Comparison of ENCODE assay signal across 7 cellular contexts in the genomic region with DNA sequence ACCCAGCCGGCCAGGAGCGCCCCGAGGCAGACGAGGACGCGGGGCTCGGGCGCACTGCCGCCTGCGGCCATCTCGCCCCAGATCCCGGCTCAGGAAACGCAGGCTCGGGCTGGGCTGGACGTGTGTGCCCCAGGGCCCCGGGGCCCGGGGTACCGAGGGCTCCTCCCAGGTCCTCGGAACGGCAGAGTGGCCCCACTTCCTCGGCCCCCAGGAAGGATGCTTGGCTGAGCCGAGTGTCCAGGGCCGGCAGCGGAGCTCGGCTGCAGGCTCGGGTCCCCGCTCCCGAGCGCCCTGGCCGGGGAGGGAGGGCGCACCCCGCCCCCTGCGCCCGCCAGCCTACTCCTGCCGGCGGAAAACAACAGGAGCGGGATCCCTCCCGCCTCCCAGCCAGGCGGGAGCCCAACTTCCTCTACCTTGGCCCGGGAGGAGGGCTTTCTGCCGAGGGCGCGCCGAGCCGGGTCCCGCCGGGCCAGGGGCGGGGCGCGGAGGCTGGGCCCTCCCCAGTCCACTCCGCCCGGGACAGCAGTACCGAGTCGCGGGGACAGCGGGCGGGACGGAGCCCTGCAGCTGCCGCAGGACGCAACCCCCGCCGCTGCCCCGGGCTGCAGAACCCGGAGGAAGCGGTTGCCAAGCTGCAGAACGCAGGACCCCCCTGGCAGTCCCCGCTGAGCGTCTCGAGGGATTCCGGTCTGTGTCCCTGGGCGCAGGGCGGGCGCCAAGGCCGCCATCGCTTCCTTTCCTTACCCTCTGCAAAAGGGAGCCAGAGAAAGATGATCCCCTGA. TPM values are rescaled to one million over a fixed set of nuclear protein-coding genes. Genes with fewer than 3 reads are reported as not detected.
DNase-seq lines count a peak whose midpoint lies in the region; ATAC-seq and TF ChIP-seq lines count a peak whose summit lies in the region.

A gene with protein sequence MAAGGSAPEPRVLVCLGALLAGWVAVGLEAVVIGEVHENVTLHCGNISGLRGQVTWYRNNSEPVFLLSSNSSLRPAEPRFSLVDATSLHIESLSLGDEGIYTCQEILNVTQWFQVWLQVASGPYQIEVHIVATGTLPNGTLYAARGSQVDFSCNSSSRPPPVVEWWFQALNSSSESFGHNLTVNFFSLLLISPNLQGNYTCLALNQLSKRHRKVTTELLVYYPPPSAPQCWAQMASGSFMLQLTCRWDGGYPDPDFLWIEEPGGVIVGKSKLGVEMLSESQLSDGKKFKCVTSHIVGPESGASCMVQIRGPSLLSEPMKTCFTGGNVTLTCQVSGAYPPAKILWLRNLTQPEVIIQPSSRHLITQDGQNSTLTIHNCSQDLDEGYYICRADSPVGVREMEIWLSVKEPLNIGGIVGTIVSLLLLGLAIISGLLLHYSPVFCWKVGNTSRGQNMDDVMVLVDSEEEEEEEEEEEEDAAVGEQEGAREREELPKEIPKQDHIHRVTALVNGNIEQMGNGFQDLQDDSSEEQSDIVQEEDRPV (minus strand): TSS at position 411 of the 782 bp plus-strand sequence. CDS start 340 bp downstream, at position 71.

- DNase-seq in HT-29 (ENCODE audit: low spot score) (peak; percentile 85), Panc1 (ENCODE audit: low read depth, low spot score) (no peak), ascending aorta (ENCODE audit: low spot score in 2 of 2) (peak; percentile 9 to 80), heart right ventricle (peak; percentile 71 to 79), osteocyte (ENCODE audit: extremely low spot score, unreplicated experiment) (peak; percentile 85)
- DNase-seq in effector CD4-positive, alpha-beta T cell, result no peak

- H3K36me3 ChIP-seq in ES-I3 (ENCODE audit: insufficient read depth, low read length) (peaks cover 5% of the 10 kb centered on the region; the same call in 1 of the 2 replicates), Panc1 (ENCODE audit: control insufficient read depth, insufficient read depth, low read length) (no peaks in the 10 kb centered on the region), ascending aorta (no peaks in the 10 kb centered on the region), heart right ventricle (no peaks in the 10 kb centered on the region)

- CTCF ChIA-PET in Panc1 (lab: Charles Lee), result no interaction called here

- H3K9ac ChIP-seq in ES-I3 (ENCODE audit: low read depth, low read length), result peak within 1 kb of the TSS; percentile 91

- H3K27ac ChIP-seq in Panc1 (ENCODE audit: low read length) (peak within 1 kb of the TSS; percentile 95), ascending aorta (peak within 1 kb of the TSS; percentile 70 to 74), heart right ventricle (peak within 1 kb of the TSS; percentile 18 to 90 (median 80))

- no peaks in the 10 kb centered on the region for H3K36me3 Mint-ChIP-seq in osteocyte (ENCODE audit: unreplicated experiment)

- ATAC-seq in Panc1 (peak; percentile 97), heart right ventricle (peak; percentile 93 to 97 (median 96))

- H3K27ac Mint-ChIP-seq in osteocyte (ENCODE audit: unreplicated experiment), result peak within 1 kb of the TSS; percentile 90

- peaks cover 14% of the 10 kb centered on the region for H3K4me1 Mint-ChIP-seq in osteocyte (ENCODE audit: unreplicated experiment)

- intact Hi-C loops in Panc1 (cut with micrococcal nuclease; ENCODE audit: unreplicated experiment) (no loop called here), ascending aorta (cut with DNase I) (loop anchor here (2.0 to 5.0 kb wide), 3 partner anchors 34 to 86 kb away; a partner anchor contains a TSS), heart right ventricle (cut with DNase I) (loop anchor here in 7 of 10 donors (5.0 kb wide), 2 partner anchors 36 to 41 kb away; a partner anchor contains a TSS)

- H3K4me3 ChIP-seq in Panc1 (ENCODE audit: low read depth in 2 of 2, low read length in 2 of 2) (peak within 1 kb of the TSS; percentile 69 to 83), ascending aorta (peak within 1 kb of the TSS; percentile 74 to 96), heart right ventricle (peak within 1 kb of the TSS; percentile 62 to 90 (median 83))

- 0% methylated on average over 66 to 75 of the region's 75 CpGs for WGBS in heart right ventricle, 2 donors

- no peaks in the 10 kb centered on the region for H3K27me3 ChIP-seq in Panc1 (ENCODE audit: control insufficient read depth, insufficient read depth, low read length)
- H3K27me3 ChIP-seq in ascending aorta, result no peaks in the 10 kb centered on the region
- H3K27me3 ChIP-seq in heart right ventricle, result peaks cover 0 to 8% (median 0%) of the 10 kb centered on the region in 7 donors

- in situ Hi-C loops in Panc1 (cut with HindIII; ENCODE audit: low pct_unique_long_range_greater_than_20kb, low sequenced_read_pairs), result no loop called here

- no peaks in the 10 kb centered on the region for H3K9me3 Mint-ChIP-seq in osteocyte (ENCODE audit: unreplicated experiment)

- H3K9me3 ChIP-seq in ES-I3 (ENCODE audit: control insufficient read depth, insufficient read depth, low read length) (no peaks in the 10 kb centered on the region), Panc1 (ENCODE audit: control insufficient read depth, insufficient read depth, low read depth, low read length) (no peaks in the 10 kb centered on the region), ascending aorta (no peaks in the 10 kb centered on the region), heart right ventricle (no peaks in the 10 kb centered on the region)

- POLR2A ChIA-PET in Panc1 (lab: Charles Lee), result interaction anchor here (0.6 kb wide), 2 partner anchors 25 to 77 kb away, joined by 3 read pairs; no protein-coding TSS in a partner anchor

- peaks cover 9% of the 10 kb centered on the region; the same call in 1 of the 2 replicates for H3K4me1 ChIP-seq in ES-I3 (ENCODE audit: insufficient read depth, low read length)
- peaks cover 8% of the 10 kb centered on the region for H3K4me1 ChIP-seq in Panc1 (ENCODE audit: control insufficient read depth, insufficient read depth, low read length)
- H3K4me1 ChIP-seq in ascending aorta, result no peaks in the 10 kb centered on the region
- H3K4me1 ChIP-seq in heart right ventricle, result peaks cover 0 to 20% (median 14%) of the 10 kb centered on the region in 9 donors

- H3K27me3 Mint-ChIP-seq in osteocyte (ENCODE audit: unreplicated experiment), result no peaks in the 10 kb centered on the region

- no peak for TF ChIP-seq CTCF in Panc1 (IDR thresholded peaks at IDR 0.05)
- no peak for TF ChIP-seq CTCF in ascending aorta (IDR thresholded peaks at IDR 0.05)
- TF ChIP-seq CTCF in heart right ventricle (IDR thresholded peaks at IDR 0.05), result peak in 1 of 9 donors; percentile 22
- TF ChIP-seq CTCF in osteocyte (IDR thresholded peaks at IDR 0.05), result no peak

- BruUV-seq in Panc1 (replicated peaks; lab: Mats Ljungman, UMichigan), result no TSS peak

- peak within 1 kb of the TSS; percentile 87 for H3K4me3 Mint-ChIP-seq in osteocyte (ENCODE audit: unreplicated experiment)

RNA-seq across cellular contexts. Expression of the gene that starts here (rescaled TPM):
- 37.4 and 40.8 TPM in 2 replicates for total RNA-seq in HT-29 (2014; rRNA removed; shearing (Covaris generic))
- total RNA-seq in Panc1 (2021; ENCODE audit: unreplicated experiment) (56.2 TPM), ascending aorta (38.3 TPM), heart right ventricle (10 to 100 TPM in 6 of 10 donors, 1 to 10 TPM in 4; 9.2 to 13.7 (median 10.3) TPM), osteocyte (20.7 and 21.7 TPM in 2 replicates)
- polyA plus RNA-seq in Panc1 (2012; ENCODE audit: insufficient read length), result 27.8 TPM
- polyA plus RNA-seq in heart right ventricle, result 10 to 100 TPM in 1 of 2 donors, 1 to 10 TPM in 1; 5.3 to 23.6 TPM

Comparison
In these comparisons a context has a peak if more than half of its experiments do, and no peak if none do; other contexts are left out.
1. DNase-seq: peak in HT-29 (single experiment), ascending aorta (2 of 2), heart right ventricle (2 of 2) and osteocyte (single experiment); none in Panc1 (single experiment) and effector CD4-positive, alpha-beta T cell (single experiment).
2. Peak in every context shown above with its lines, with median percentiles within 50 percentile points of each other: H3K27ac ChIP-seq and H3K4me3 ChIP-seq.